26 cellular contexts compared by ENCODE assay signal in the genomic region with DNA sequence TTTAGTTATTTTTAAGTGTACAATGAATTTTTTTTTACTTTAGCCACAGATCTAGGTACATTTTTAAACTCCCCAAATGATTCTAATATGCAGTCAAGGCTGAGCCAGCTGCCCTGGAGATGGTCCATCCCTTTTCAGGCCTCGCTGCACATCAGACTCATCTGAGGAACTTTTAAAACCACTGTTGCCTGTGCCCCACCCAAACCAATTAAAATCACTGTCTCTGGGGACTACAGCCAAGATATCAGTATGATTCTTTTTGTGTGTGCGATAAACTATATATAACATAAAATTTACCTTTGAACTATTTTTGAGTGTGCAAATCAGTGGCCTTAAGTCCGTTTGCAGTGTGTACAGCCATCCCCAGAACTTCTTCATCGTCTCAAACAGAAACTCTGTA. TPM values are rescaled to one million over a fixed set of nuclear protein-coding genes. Genes with fewer than 3 reads are reported as not detected.
A peak's percentile ranks its signal among the peaks of the same experiment; 100 is the strongest.
DNase-seq lines count a peak whose midpoint lies in the region; ATAC-seq, FAIRE-seq and TF ChIP-seq lines count a peak whose summit lies in the region.
"Had no signal": no experiment of that assay in that cellular context is flagged by ENCODE, and none has a peak within 500 bp of the region (broad histone marks: within the 10 kb centered on the region; RNA-seq: fewer than 3 reads in every experiment).

No MANE protein-coding gene starts in this region.

- no peaks in the 10 kb centered on the region for H4K20me1 ChIP-seq in BLaER1 treated with 17β-estradiol and CSF1 and Interleukin-3, amounts not matched to agents 10 nM and 100 nM
- no peaks in the 10 kb centered on the region for H4K20me1 ChIP-seq in HepG2 (ENCODE audit: insufficient read depth, low read length)

- POLR2A ChIA-PET in HepG2 (lab: Yijun Ruan, JAX) = no interaction called here

- H3K9me3 ChIP-seq in BLaER1 treated with 17β-estradiol and CSF1 and Interleukin-3, amounts not matched to agents 10 nM and 100 nM (replicated peaks in 1 of 11) = no peaks in the 10 kb centered on the region
- H3K9me3 ChIP-seq in esophagus muscularis mucosa (no peaks in the 10 kb centered on the region), HepG2 (ENCODE audit: low read length) (no peaks in the 10 kb centered on the region), breast epithelium (no peaks in the 10 kb centered on the region)
- H3K9me3 ChIP-seq: A549 had no signal

- H3K27me3 ChIP-seq in BLaER1 treated with 17β-estradiol and CSF1 and Interleukin-3, amounts not matched to agents 10 nM and 100 nM = no peaks in the 10 kb centered on the region
- H3K27me3 ChIP-seq in esophagus muscularis mucosa (no peaks in the 10 kb centered on the region), HepG2 (ENCODE audit: control insufficient read depth in 1 of 2, insufficient read depth in 2 of 2, low read length in 2 of 2) (no peaks in the 10 kb centered on the region), breast epithelium (no peaks in the 10 kb centered on the region)

- BruUV-seq in HepG2 (replicated peaks; lab: Mats Ljungman, UMichigan) = no TSS peak

- 0 out of 22 replicates have a peak overlapping the region, but pooled peaks of 1 of the 11 experiments have one; percentile 2 for H3K9ac ChIP-seq in BLaER1 treated with 17β-estradiol and CSF1 and Interleukin-3, amounts not matched to agents 10 nM and 100 nM
- H3K9ac ChIP-seq in HepG2 (ENCODE audit: insufficient read depth, low read depth, low read length) = no peak overlapping the region

- peak overlapping the region in 6 of 11 experiments; percentile 1 to 54 (median 33); a peak in 8 of 22 replicates for H3K27ac ChIP-seq in BLaER1 treated with 17β-estradiol and CSF1 and Interleukin-3, amounts not matched to agents 10 nM and 100 nM
- H3K27ac ChIP-seq in esophagus muscularis mucosa (replicated peaks in 1 of 4) = no peak overlapping the region
- H3K27ac ChIP-seq in HepG2 (ENCODE audit: extremely low read length, insufficient read depth, low read length) = no peak overlapping the region
- no peak overlapping the region for H3K27ac ChIP-seq in breast epithelium
- H3K27ac ChIP-seq: C4-2B, VCaP had no signal

- no peak overlapping the region for H2AFZ ChIP-seq in HepG2 (ENCODE audit: low read length)

- H3K4me2 ChIP-seq in BLaER1 treated with 17β-estradiol and CSF1 and Interleukin-3, amounts not matched to agents 10 nM and 100 nM = peak overlapping the region; percentile 28 to 92 (median 80); a peak in 21 of 22 replicates
- no peak overlapping the region for H3K4me2 ChIP-seq in HepG2 (ENCODE audit: low read depth, low read length)
- H3K4me2 ChIP-seq: A549 had no signal

- intact Hi-C loops in esophagus muscularis mucosa (cut with DNase I) (no loop called here), HepG2 (cut with micrococcal nuclease; ENCODE audit: unreplicated experiment) (no loop called here), breast epithelium (cut with DNase I; ENCODE audit: low total_unique reads) (no loop called here)

- WGBS in esophagus muscularis mucosa = 95% methylated on average over 4 of the region's 4 CpGs
- WGBS in HepG2 (ENCODE audit: low lambda C conversion rate) = 74% methylated on average over 4 of the region's 4 CpGs

- CTCF ChIA-PET in HepG2 (lab: Yijun Ruan, JAX; ENCODE audit: low intra/inter-chr PET ratio, low total read pairs) = no interaction called here

- FAIRE-seq in HepG2 (lab: Jason Lieb, UNC) = no peak
- FAIRE-seq: A549 had no signal

- no peak for TF ChIP-seq RAD21 in HepG2 (CRISPR knock-in tag; IDR thresholded peaks at IDR 0.05)

- no peaks in the 10 kb centered on the region for H3K79me2 ChIP-seq in HepG2 (ENCODE audit: insufficient read depth, low read length)

- DNase-seq in esophagus muscularis mucosa (ENCODE audit: extremely low spot score) (peak; percentile 24), cerebellum (ENCODE audit: low spot score) (no peak), HepG2 (ENCODE audit: low spot score) (no peak), breast epithelium (ENCODE audit: low spot score in 2 of 2) (no peak)
- DNase-seq in activated T-cell treated with anti-CD3 and anti-CD28 coated beads, Interleukin-2, amount 50 U/mL, for 1 hour = no peak
- DNase-seq: activated CD4-positive, alpha-beta T cell treated with anti-CD3 and anti-CD28 coated beads, Interleukin-2, amount 50 U/mL, for 4 hours; activated naive CD4-positive, alpha-beta T cell treated with Interleukin-2 at 50 U/mL for 16 hours; amygdala; caudate nucleus; DMS 273 treated with DMSO at 0.1 percent for 48 hours; erythroblast; GDM1; H9; left cardiac atrium; NCI-H1436; NCI-H2171; posterior cingulate gyrus; SHP77 treated with DMSO at 0.1 percent for 48 hours; stimulated activated CD4-positive, alpha-beta T cell treated with anti-CD3 and anti-CD28 coated beads, Interleukin-2, amount 100 ng/mL, for 24 hours had no signal

- peak overlapping the region in 2 of 10 experiments; percentile 8 to 18; a peak in 2 of 20 replicates for H3K4me3 ChIP-seq in BLaER1 treated with 17β-estradiol and CSF1 and Interleukin-3, amounts not matched to agents 10 nM and 100 nM
- H3K4me3 ChIP-seq in esophagus muscularis mucosa = no peak overlapping the region
- H3K4me3 ChIP-seq in HepG2 (replicated peaks in 1 of 3; ENCODE audit: insufficient read depth in 1 of 3, low read depth in 2 of 3, low read length in 3 of 3) = no peak overlapping the region
- H3K4me3 ChIP-seq in breast epithelium = no peak overlapping the region
- H3K4me3 ChIP-seq: A549 had no signal

- TF ChIP-seq EP300 in esophagus muscularis mucosa (IDR thresholded peaks at IDR 0.05) (no peak), HepG2 (IDR thresholded peaks at IDR 0.05; ENCODE audit: low read depth in 2 of 2, low read length in 2 of 2) (no peak), HepG2 (CRISPR knock-in tag; IDR thresholded peaks at IDR 0.05; ENCODE audit: borderline replicate concordance) (no peak)

- no peaks in the 10 kb centered on the region for H3K36me3 ChIP-seq in BLaER1 treated with 17β-estradiol and CSF1 and Interleukin-3, amounts not matched to agents 10 nM and 100 nM
- H3K36me3 ChIP-seq in esophagus muscularis mucosa = no peaks in the 10 kb centered on the region
- H3K36me3 ChIP-seq in HepG2 (replicated peaks in 1 of 2; ENCODE audit: control insufficient read depth in 1 of 2, insufficient read depth in 2 of 2, low read length in 2 of 2) = no peaks in the 10 kb centered on the region
- no peaks in the 10 kb centered on the region for H3K36me3 ChIP-seq in breast epithelium

- H3K4me1 ChIP-seq in BLaER1 treated with 17β-estradiol and CSF1 and Interleukin-3, amounts not matched to agents 10 nM and 100 nM = peaks cover 48 to 84% (median 74%) of the 10 kb centered on the region in 10 experiments
- no peaks in the 10 kb centered on the region for H3K4me1 ChIP-seq in esophagus muscularis mucosa
- H3K4me1 ChIP-seq in HepG2 (ENCODE audit: insufficient read depth, low read length) = peaks cover 27% of the 10 kb centered on the region
- H3K4me1 ChIP-seq in breast epithelium = no peaks in the 10 kb centered on the region

- in situ Hi-C loops in HepG2 (cut with HindIII; ENCODE audit: extremely low pct_ligation_motif_present, low pct_unique_long_range_greater_than_20kb) = loop anchor here (5.0 to 25.0 kb wide), 3 partner anchors 77 to 650 kb away; no protein-coding TSS in a partner anchor

- TF ChIP-seq CTCF in esophagus muscularis mucosa (IDR thresholded peaks at IDR 0.05) = no peak
- no peak for TF ChIP-seq CTCF in HepG2 (CRISPR knock-in tag; IDR thresholded peaks at IDR 0.05)
- TF ChIP-seq CTCF in breast epithelium (IDR thresholded peaks at IDR 0.05) = no peak

- TF ChIP-seq POLR2A in esophagus muscularis mucosa (IDR thresholded peaks at IDR 0.05; ENCODE audit: low read depth) (no peak), HepG2 (IDR thresholded peaks at IDR 0.05; ENCODE audit: insufficient read depth in 1 of 2, low read depth in 2 of 2, low read length in 2 of 2) (no peak), breast epithelium (IDR thresholded peaks at IDR 0.05) (no peak)

- ATAC-seq in GM19463 (IDR thresholded peaks at IDR 0.05; ENCODE audit: unreplicated experiment) (peak; percentile 38), HG03432 (IDR thresholded peaks at IDR 0.05; ENCODE audit: unreplicated experiment) (peak; percentile 44), HepG2 (no peak)

RNA-seq across cellular contexts. Expression of a gene that starts 9.1 kb away (rescaled TPM):
- total RNA-seq in esophagus muscularis mucosa (10 to 100 TPM; 18.3 to 27.5 (median 22.6) TPM), cerebellum (31.1 TPM), HepG2 (2016; rRNA removed; fragmentation: Illumina TruSeq; extraction: Trizol) (43.9 and 58.3 TPM in 2 replicates), breast epithelium (10 to 100 TPM; 26.7 to 33.5 (median 26.9) TPM)
- 12.6 and 16.9 TPM in 2 replicates for total RNA-seq in HepG2 (2016; cell fraction: cytosol; rRNA removed; fragmentation: Illumina TruSeq; extraction: Trizol; ENCODE audit: low read depth)
- 42.4 and 58.8 TPM in 2 replicates for total RNA-seq in HepG2 (2016; cell fraction: insoluble cytoplasmic fraction; rRNA removed; fragmentation: Illumina TruSeq; extraction: Trizol)
- 24.9 and 27.8 TPM in 2 replicates for total RNA-seq in HepG2 (2016; cell fraction: membrane; rRNA removed; fragmentation: Illumina TruSeq; extraction: Trizol)
- total RNA-seq in HepG2 (2016; cell fraction: nucleus; rRNA removed; fragmentation: Illumina TruSeq; extraction: Trizol) = 42.9 and 45.6 TPM in 2 replicates
- polyA plus RNA-seq in HepG2 (2011; rRNA removed) = 58.7 and 89.0 TPM in 2 replicates
- polyA plus RNA-seq in HepG2 (2011; cell fraction: cytosol; rRNA removed) = 25.9 and 33.0 TPM in 2 replicates
- 93.3 and 107 TPM in 2 replicates for polyA plus RNA-seq in HepG2 (2011; cell fraction: nucleus; rRNA removed)
- polyA plus RNA-seq in HepG2 (2012) = 35.2 and 39.1 TPM in 2 replicates
- 4.8 and 5.1 TPM in 2 replicates for polyA plus RNA-seq in HepG2 (2016; cell fraction: cytosol; fragmentation: Illumina TruSeq; extraction: Trizol; ENCODE audit: low read depth)
- polyA plus RNA-seq in HepG2 (2016; cell fraction: insoluble cytoplasmic fraction; fragmentation: Illumina TruSeq; extraction: Trizol; ENCODE audit: low read depth) = 31.6 and 31.8 TPM in 2 replicates
- polyA plus RNA-seq in HepG2 (2016; cell fraction: membrane; fragmentation: Illumina TruSeq; extraction: Trizol; ENCODE audit: low read depth) = 8.4 and 9.1 TPM in 2 replicates
- polyA plus RNA-seq in HepG2 (2016; cell fraction: nucleus; fragmentation: Illumina TruSeq; extraction: Trizol; ENCODE audit: insufficient read depth, low read depth) = 36.3 and 37.2 TPM in 2 replicates
- polyA minus RNA-seq in HepG2 (2011; rRNA and poly(A)+ RNA removed; ENCODE audit: low replicate concordance) = 20.1 and 50.7 TPM in 2 replicates
- 50.6 and 52.2 TPM in 2 replicates for polyA minus RNA-seq in HepG2 (2011; cell fraction: cytosol; rRNA and poly(A)+ RNA removed)
- 154 and 172 TPM in 2 replicates for polyA minus RNA-seq in HepG2 (2011; cell fraction: nucleus; rRNA and poly(A)+ RNA removed)

RNA-seq across cellular contexts. Expression of a gene that starts 33.2 kb away (rescaled TPM):
- total RNA-seq in esophagus muscularis mucosa = under 1 TPM in 3 of 4 donors, not detected in 1; under 0.01 to 0.11 (median under 0.01) TPM
- total RNA-seq in cerebellum = 0.45 TPM
- total RNA-seq in HepG2 (2016; rRNA removed; fragmentation: Illumina TruSeq; extraction: Trizol) = 0.21 and 0.31 TPM in 2 replicates
- total RNA-seq in HepG2 (2016; cell fraction: cytosol; rRNA removed; fragmentation: Illumina TruSeq; extraction: Trizol; ENCODE audit: low read depth) = 0.09 and 0.10 TPM in 2 replicates
- total RNA-seq in HepG2 (2016; cell fraction: insoluble cytoplasmic fraction; rRNA removed; fragmentation: Illumina TruSeq; extraction: Trizol) = 0.21 and 0.24 TPM in 2 replicates
- total RNA-seq in HepG2 (2016; cell fraction: membrane; rRNA removed; fragmentation: Illumina TruSeq; extraction: Trizol) = 0.06 and 0.07 TPM in 2 replicates
- 0.75 and 1.1 TPM in 2 replicates for total RNA-seq in HepG2 (2016; cell fraction: nucleus; rRNA removed; fragmentation: Illumina TruSeq; extraction: Trizol)
- 2.4 and 3.9 TPM in 2 replicates for polyA plus RNA-seq in HepG2 (2011; rRNA removed)
- polyA plus RNA-seq in HepG2 (2011; cell fraction: cytosol; rRNA removed) = 1.0 and 1.5 TPM in 2 replicates
- 9.1 and 12.8 TPM in 2 replicates for polyA plus RNA-seq in HepG2 (2011; cell fraction: nucleus; rRNA removed)
- polyA plus RNA-seq in HepG2 (2012) = 5.6 and 9.2 TPM in 2 replicates
- 0.05 and 0.07 TPM in 2 replicates for polyA plus RNA-seq in HepG2 (2016; cell fraction: cytosol; fragmentation: Illumina TruSeq; extraction: Trizol; ENCODE audit: low read depth)
- polyA plus RNA-seq in HepG2 (2016; cell fraction: insoluble cytoplasmic fraction; fragmentation: Illumina TruSeq; extraction: Trizol; ENCODE audit: low read depth) = 0.13 and 0.22 TPM in 2 replicates
- polyA plus RNA-seq in HepG2 (2016; cell fraction: membrane; fragmentation: Illumina TruSeq; extraction: Trizol; ENCODE audit: low read depth) = 0.09 and 0.14 TPM in 2 replicates
- 0.51 and 1.2 TPM in 2 replicates for polyA plus RNA-seq in HepG2 (2016; cell fraction: nucleus; fragmentation: Illumina TruSeq; extraction: Trizol; ENCODE audit: insufficient read depth, low read depth)
- 0.21 and 2.9 TPM in 2 replicates for polyA minus RNA-seq in HepG2 (2011; rRNA and poly(A)+ RNA removed; ENCODE audit: low replicate concordance)
- polyA minus RNA-seq in HepG2 (2011; cell fraction: cytosol; rRNA and poly(A)+ RNA removed) = 1.4 and 2.6 TPM in 2 replicates
- polyA minus RNA-seq in HepG2 (2011; cell fraction: nucleus; rRNA and poly(A)+ RNA removed) = 24.1 and 33.8 TPM in 2 replicates
- 1 to 10 TPM in 1 of 3 donors, under 1 TPM in 2; under 0.01 to 1.8 (median 0.29) TPM for total RNA-seq in breast epithelium
- total RNA-seq: mesenteric fat pad had no signal

Comparison
In these comparisons a context has a peak if more than half of its experiments do, and no peak if none do; other contexts are left out.
1. H3K27ac ChIP-seq: peak in BLaER1 treated with 17β-estradiol and CSF1 and Interleukin-3, amounts not matched to agents 10 nM and 100 nM (6 of 11); none in esophagus muscularis mucosa (0 of 4), HepG2 (single experiment) and breast epithelium (0 of 2).